ENCODE assay signal across 8 cellular contexts in the genomic region with DNA sequence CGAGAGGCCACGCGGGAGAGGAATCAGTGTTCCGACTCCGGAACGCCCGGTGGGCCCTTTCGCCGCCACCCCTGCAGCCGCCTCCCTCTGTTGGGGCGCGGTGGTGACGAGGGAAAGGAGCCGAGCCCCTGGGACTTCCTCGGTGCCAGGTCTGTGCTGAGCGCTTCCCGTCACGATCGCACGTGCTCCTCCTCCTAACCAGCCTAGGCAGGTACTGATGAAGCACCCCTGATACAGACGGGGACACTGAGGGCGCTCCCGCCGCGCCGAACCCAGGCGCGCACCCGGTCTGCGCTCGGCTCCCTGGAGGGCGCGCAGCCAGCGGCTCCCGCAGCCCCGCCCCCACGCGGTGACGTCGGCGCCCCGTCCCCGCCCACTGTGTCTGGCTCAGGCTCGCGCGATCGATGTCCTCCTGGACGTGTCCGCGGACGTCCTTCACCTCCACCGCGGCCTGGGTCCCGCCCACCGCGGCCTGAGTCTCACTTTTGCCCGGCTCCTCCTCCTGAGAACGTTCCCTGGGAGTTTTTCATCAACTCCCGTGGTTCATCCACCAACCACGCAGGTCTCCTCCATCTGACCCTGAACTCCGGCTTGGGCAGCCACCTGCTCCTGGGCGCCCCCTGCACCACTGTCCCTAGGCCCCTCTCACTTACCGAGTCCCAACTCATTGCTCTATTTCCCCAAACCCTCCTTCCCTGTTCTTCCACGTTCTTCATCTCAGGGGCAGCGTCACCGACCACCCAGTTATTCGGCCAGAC. TPM values are rescaled to one million over a fixed set of nuclear protein-coding genes. Genes with fewer than 3 reads are reported as not detected.
DNase-seq lines count a peak whose midpoint lies in the region; ATAC-seq and TF ChIP-seq lines count a peak whose summit lies in the region.

No MANE protein-coding gene starts in this region.

- H3K4me3 ChIP-seq in mucosa of descending colon: peak overlapping the region; percentile 22

- no peak for TF ChIP-seq CTCF in mucosa of descending colon (IDR thresholded peaks at IDR 0.05)

- no peaks in the 10 kb centered on the region for H3K9me3 ChIP-seq in mucosa of descending colon

- DNase-seq in NCI-H1417 (lab: John Stamatoyannopoulos, UW): peak; percentile 81 to 85 (median 83)
- DNase-seq in NCI-H1417 treated with DMSO at 0.1 percent for 48 hours (lab: John Stamatoyannopoulos, UW): no peak
- DNase-seq in NCI-H69 (lab: John Stamatoyannopoulos, UW): peak; percentile 87
- DNase-seq in activated CD8-positive, alpha-beta memory T cell treated with anti-CD3 and anti-CD28 coated beads for 48 hours (ENCODE audit: low read depth in 2 of 3, low spot score in 2 of 3): peak; percentile 39 to 55 (median 47)
- peak; percentile 61 for DNase-seq in epidermal melanocyte (ENCODE audit: insufficient read length, low spot score)
- DNase-seq in mucosa of descending colon: peak; percentile 87 to 95 (median 91)
- peak; percentile 62 to 68 for DNase-seq in stimulated activated CD8-positive, alpha-beta memory T cell treated with anti-CD3 and anti-CD28 coated beads, Interleukin-2, amount 100 ng/mL, for 48 hours (ENCODE audit: low read depth in 2 of 2)

- intact Hi-C loops in mucosa of descending colon (cut with DNase I, micrococcal nuclease): no loop called here

- ATAC-seq in HG02981 (IDR thresholded peaks at IDR 0.05; ENCODE audit: unreplicated experiment) (peak; percentile 79), mucosa of descending colon (peak; percentile 97)

- no peaks in the 10 kb centered on the region for H3K36me3 ChIP-seq in mucosa of descending colon (ENCODE audit: low read depth)

- peaks cover 7% of the 10 kb centered on the region for H3K4me1 ChIP-seq in mucosa of descending colon (ENCODE audit: low read depth)

RNA-seq across cellular contexts. Expression of gene KLK15, which starts 2.6 kb away (rescaled TPM):
- 1 to 10 TPM in 2 of 3 donors, under 1 TPM in 1; 0.92 to 3.3 (median 2.3) TPM for total RNA-seq in mucosa of descending colon

RNA-seq across cellular contexts. Expression of gene KLK1, which starts 12.4 kb away (rescaled TPM):
- 100 to 1,000 TPM in 1 of 3 donors, 10 to 100 TPM in 2; 29.3 to 130 (median 80.6) TPM for total RNA-seq in mucosa of descending colon

RNA-seq across cellular contexts. Expression of gene KLK3, which starts 18.8 kb away (rescaled TPM):
- 1 to 10 TPM; 3.7 to 9.0 (median 4.8) TPM for total RNA-seq in mucosa of descending colon

RNA-seq across cellular contexts. Expression of gene KLK2, which starts 37.3 kb away (rescaled TPM):
- under 1 TPM in 1 of 3 donors, not detected in 2; 0.43 TPM for total RNA-seq in mucosa of descending colon

RNA-seq across cellular contexts. Expression of gene ACP4, which starts 45.7 kb away (rescaled TPM):
- not detected for total RNA-seq in mucosa of descending colon
